ENCODE assay signal across 25 cellular contexts in genomic region chr9:115295749-115296148, GRCh38.
"Had no signal": no experiment of that assay in that cellular context is flagged by ENCODE, and none has a peak within 500 bp of the region (broad histone marks: within the 10 kb centered on the region; RNA-seq: fewer than 3 reads in every experiment).

No MANE protein-coding gene starts in this region.

- H3K27me3 ChIP-seq: SJSA1 had no signal

- H3K9me3 ChIP-seq: SJSA1 had no signal

- H3K4me2 ChIP-seq: KMS-11 had no signal

- H3K9ac ChIP-seq: KMS-11 had no signal

- FAIRE-seq: HTR-8/SVneo, K562, RCC 7860 had no signal

- H3K4me1 Mint-ChIP-seq: IgD-negative memory B cell had no signal

- H3K27ac ChIP-seq: HL-60, KMS-11, SJSA1, SK-N-MC had no signal

- H3K36me3 ChIP-seq: SJSA1 had no signal

- H3K4me3 ChIP-seq: K562, SJSA1, SK-N-MC had no signal

- H3K27ac Mint-ChIP-seq: IgD-negative memory B cell had no signal

- DNase-seq: Kasumi-1, MM.1S, NCI-H1092 treated with DMSO at 0.1 percent for 48 hours, NCI-H1436, NCI-H187, NCI-H2029, NCI-H2081 treated with DMSO at 0.1 percent for 48 hours, NCI-H2171, NCI-H226, NCI-H446, NCI-H510A, NCI-H524 treated with DMSO at 0.1 percent for 48 hours, NCI-H69, NCI-H774, Right ventricle myocardium superior, RPMI8226, SIG-M5 had no signal

- ATAC-seq: K562 had no signal

- H3K36me3 Mint-ChIP-seq: IgD-negative memory B cell had no signal

- H3K4me3 Mint-ChIP-seq: IgD-negative memory B cell had no signal

- H3K27me3 Mint-ChIP-seq: IgD-negative memory B cell had no signal
